ENCODE assay signal across 8 cellular contexts in genomic region chr4:7939377-7940108, GRCh38. TPM values are rescaled to one million over a fixed set of nuclear protein-coding genes. Genes with fewer than 3 reads are reported as not detected.
A peak's percentile ranks its signal among the peaks of the same experiment; 100 is the strongest.
DNase-seq lines count a peak whose midpoint lies in the region; TF ChIP-seq lines count a peak whose summit lies in the region.

TSS of gene AFAP1 (minus strand) at chr4:7939861. CDS start at chr4:7872078, 67,783 bp downstream.

- TF ChIP-seq CTCF in CD14-positive monocyte (IDR thresholded peaks at IDR 0.05) (no peak), GM20000 (IDR thresholded peaks at IDR 0.05; ENCODE audit: extremely low read depth, missing control alignments) (no peak), foreskin fibroblast (IDR thresholded peaks at IDR 0.05; ENCODE audit: low read depth, low read length) (no peak), nephron progenitor cell (IDR thresholded peaks at IDR 0.05) (no peak)

- peak within 1 kb of the TSS; percentile 53 to 71 for H3K4me3 Mint-ChIP-seq in CD14-positive monocyte
- H3K4me3 Mint-ChIP-seq in nephron progenitor cell: peak within 1 kb of the TSS; percentile 91

- H3K9me3 ChIP-seq in HUES48 (ENCODE audit: control insufficient read depth, insufficient read depth, low read length): no peaks in the 10 kb centered on the region
- no peaks in the 10 kb centered on the region for H3K9me3 ChIP-seq in SJCRH30 (replicated peaks)

- peaks cover 43 to 68% (median 50%) of the 10 kb centered on the region in 3 donors for H3K27me3 Mint-ChIP-seq in CD14-positive monocyte (ENCODE audit: low read depth in 3 of 3)
- no peaks in the 10 kb centered on the region for H3K27me3 Mint-ChIP-seq in nephron progenitor cell (ENCODE audit: low read depth, poor library complexity)

- H3K27ac ChIP-seq in HUES48 (ENCODE audit: low read depth, low read length) (peak within 1 kb of the TSS; percentile 54), SJCRH30 (peak within 1 kb of the TSS; percentile 45; the same call in 1 of the 2 replicates)

- DNase-seq in CD14-positive monocyte (ENCODE audit: low spot score) (peak; percentile 60), GM20000 (ENCODE audit: low spot score) (peak; percentile 98), SJCRH30 (peak; percentile 89 to 94), foreskin fibroblast (peak; percentile 81 to 95), nephron progenitor cell (peak; percentile 98)
- DNase-seq in activated gamma-delta T cell treated with anti-CD3 and anti-CD28 coated beads, Interleukin-2, amount 50 U/mL, for 16 hours (ENCODE audit: low read depth): peak; percentile 78
- DNase-seq in stimulated activated naive CD4-positive, alpha-beta T cell (lab: John Stamatoyannopoulos, UW): peak; percentile 77 to 93 (median 86)

- peaks cover 0 to 21% (median 17%) of the 10 kb centered on the region in 7 donors for H3K9me3 Mint-ChIP-seq in CD14-positive monocyte
- peaks cover under 1% of the 10 kb centered on the region for H3K9me3 Mint-ChIP-seq in nephron progenitor cell

- H3K36me3 ChIP-seq in HUES48 (ENCODE audit: control insufficient read depth, insufficient read depth, low read length) (no peaks in the 10 kb centered on the region), SJCRH30 (no peaks in the 10 kb centered on the region)

- H3K36me3 Mint-ChIP-seq in CD14-positive monocyte (no peaks in the 10 kb centered on the region), nephron progenitor cell (ENCODE audit: low read depth) (peaks cover 8% of the 10 kb centered on the region)

- peaks cover 25% of the 10 kb centered on the region for H3K4me1 ChIP-seq in HUES48 (ENCODE audit: control insufficient read depth, insufficient read depth, low read length)
- peaks cover 8% of the 10 kb centered on the region for H3K4me1 ChIP-seq in SJCRH30

- intact Hi-C loops in CD14-positive monocyte (cut with micrococcal nuclease): no loop called here

- peak within 1 kb of the TSS; percentile 42; the same call in 1 of the 2 replicates for H3K9ac ChIP-seq in HUES48 (ENCODE audit: low read depth, low read length)

- peaks cover 10% of the 10 kb centered on the region; the same call in 1 of the 2 replicates for H3K27me3 ChIP-seq in HUES48 (ENCODE audit: control insufficient read depth, insufficient read depth, low read length)
- H3K27me3 ChIP-seq in SJCRH30: no peaks in the 10 kb centered on the region

- peak within 1 kb of the TSS; percentile 75 for H3K4me3 ChIP-seq in HUES48 (ENCODE audit: low read depth, low read length)
- peak within 1 kb of the TSS; percentile 91 for H3K4me3 ChIP-seq in SJCRH30
- H3K4me3 ChIP-seq in foreskin fibroblast (ENCODE audit: low read depth in 1 of 2, low read length in 2 of 2): peak within 1 kb of the TSS; percentile 75 to 78

- no peak within 1 kb of the TSS for H3K27ac Mint-ChIP-seq in CD14-positive monocyte
- H3K27ac Mint-ChIP-seq in nephron progenitor cell: no peak within 1 kb of the TSS

- H3K4me1 Mint-ChIP-seq in CD14-positive monocyte (peaks cover 29% of the 10 kb centered on the region), nephron progenitor cell (peaks cover 60% of the 10 kb centered on the region)

RNA-seq across cellular contexts. Expression of gene AFAP1, which starts in this region (rescaled TPM):
- polyA plus RNA-seq in CD14-positive monocyte: not detected
- 12.3 and 13.9 TPM in 2 replicates for total RNA-seq in SJCRH30 (2014; rRNA removed; shearing (Covaris generic))

Comparison
In these comparisons a context has a peak if more than half of its experiments do, and no peak if none do; other contexts are left out.
1. Peak in every context shown above with its lines: DNase-seq, H3K4me3 ChIP-seq and H3K27ac ChIP-seq.
2. Peak in DNase-seq in CD14-positive monocyte; RNA of the gene not detected or under 1 TPM.